17 cellular contexts compared by ENCODE assay signal in the genomic region with DNA sequence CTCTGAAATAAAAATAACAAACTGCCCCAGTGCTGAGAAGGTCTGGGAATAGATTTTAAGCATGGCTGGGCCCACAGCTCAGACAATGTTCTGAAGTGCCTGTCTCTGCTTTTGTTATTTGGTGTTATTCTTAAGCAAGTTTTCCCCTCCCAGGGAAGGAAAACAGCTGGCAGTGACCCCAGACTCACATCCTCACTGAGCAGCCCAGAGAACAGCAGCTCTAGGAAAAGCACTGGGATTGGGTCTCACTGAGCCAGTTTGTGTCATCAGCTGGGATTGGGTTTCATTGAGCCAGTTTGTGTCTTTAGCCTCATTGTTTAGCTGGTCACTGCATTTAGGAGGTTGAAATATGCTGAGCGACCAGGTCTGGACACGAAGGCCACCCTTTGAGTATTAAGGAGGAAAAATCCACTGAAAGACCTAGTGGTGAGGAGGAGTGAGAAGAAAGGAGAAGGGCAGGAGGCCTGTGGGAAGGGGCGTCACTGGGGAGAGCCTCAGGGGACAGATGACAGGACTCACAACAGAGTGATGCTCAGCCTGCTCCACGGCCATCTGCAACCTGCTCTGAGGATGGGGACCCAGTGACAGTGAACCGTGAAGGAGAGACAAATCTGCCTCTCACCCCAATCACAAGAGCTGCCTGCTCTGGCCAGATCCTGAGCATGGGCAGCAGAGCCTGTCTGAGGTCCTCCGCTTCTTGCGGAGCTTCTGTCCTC.
A peak's percentile ranks its signal among the peaks of the same experiment; 100 is the strongest.
DNase-seq lines count a peak whose midpoint lies in the region; ATAC-seq, FAIRE-seq and TF ChIP-seq lines count a peak whose summit lies in the region.
"Had no signal": no experiment of that assay in that cellular context is flagged by ENCODE, and none has a peak within 500 bp of the region (broad histone marks: within the 10 kb centered on the region; RNA-seq: fewer than 3 reads in every experiment).

No MANE protein-coding gene starts in this region.

- H3K9me3 Mint-ChIP-seq in immature natural killer cell, result no peaks in the 10 kb centered on the region
- H3K9me3 Mint-ChIP-seq: IgD-negative memory B cell had no signal

- intact Hi-C loops in K562 (cut with micrococcal nuclease), result no loop called here

- H3K27me3 Mint-ChIP-seq in immature natural killer cell (ENCODE audit: low read depth in 3 of 3), result peaks cover 0 to 6% (median 2%) of the 10 kb centered on the region in 3 donors
- H3K27me3 Mint-ChIP-seq: IgD-negative memory B cell had no signal

- BruUV-seq in K562 (replicated peaks; lab: Mats Ljungman, UMichigan), result no TSS peak

- TF ChIP-seq POLR2A in K562 (conservative IDR thresholded peaks at IDR 0.05), result no peak

- H3K36me3 ChIP-seq in BLaER1, result no peaks in the 10 kb centered on the region
- no peaks in the 10 kb centered on the region for H3K36me3 ChIP-seq in K562 (ENCODE audit: control insufficient read depth, insufficient read depth, low read length)
- peaks cover 0 to 1% of the 10 kb centered on the region in 2 donors for H3K36me3 ChIP-seq in neuronal stem cell (replicated peaks in 1 of 2; ENCODE audit: control insufficient read depth in 2 of 2, insufficient read depth in 2 of 2, low read length in 2 of 2)

- peaks cover 41% of the 10 kb centered on the region for H3K4me1 ChIP-seq in BLaER1
- H3K4me1 ChIP-seq in K562 (replicated peaks in 1 of 2; ENCODE audit: control insufficient read depth in 2 of 2, insufficient read depth in 2 of 2, low read length in 2 of 2), result peaks cover 0 to 13% of the 10 kb centered on the region in 2 experiments; a peak in 4 of 5 replicates
- peaks cover 13 to 19% of the 10 kb centered on the region in 2 donors for H3K4me1 ChIP-seq in neuronal stem cell (ENCODE audit: control insufficient read depth in 2 of 2, insufficient read depth in 1 of 2, low read depth in 1 of 2, low read length in 2 of 2)

- H3K27ac ChIP-seq in BLaER1 (peak overlapping the region; percentile 53), K562 (ENCODE audit: extremely low read depth, low read depth, low read length) (no peak overlapping the region), neuronal stem cell (replicated peaks; ENCODE audit: low read length) (no peak overlapping the region)

- H2BK12ac ChIP-seq in neuronal stem cell (ENCODE audit: low read length), result peak overlapping the region; percentile 42

- H3K4me2 ChIP-seq in BLaER1 (peak overlapping the region; percentile 69), K562 (ENCODE audit: insufficient read depth, low read length) (no peak overlapping the region), neuronal stem cell (ENCODE audit: insufficient read depth, low read length, poor library complexity, severe bottlenecking) (no peak overlapping the region)

- H3K27ac Mint-ChIP-seq in immature natural killer cell, result no peak overlapping the region
- H3K27ac Mint-ChIP-seq: IgD-negative memory B cell had no signal

- no peak for TF ChIP-seq RAD21 in K562 (CRISPR knock-in tag; conservative IDR thresholded peaks at IDR 0.05 in 1 of 2, IDR thresholded peaks at IDR 0.05 in 1 of 2)

- no peak overlapping the region for H2BK120ac ChIP-seq in neuronal stem cell (ENCODE audit: low read depth, low read length)

- H2BK15ac ChIP-seq in neuronal stem cell (ENCODE audit: low read length), result no peak overlapping the region

- H4K20me1 ChIP-seq in BLaER1 (no peaks in the 10 kb centered on the region), K562 (replicated peaks; ENCODE audit: control insufficient read depth, insufficient read depth, low read length) (no peaks in the 10 kb centered on the region)

- H4K8ac ChIP-seq in neuronal stem cell (ENCODE audit: low read depth, low read length), result no peak overlapping the region

- TF ChIP-seq EP300 in K562 (IDR thresholded peaks at IDR 0.05; ENCODE audit: low read length), result no peak

- no peaks in the 10 kb centered on the region for H3K79me2 ChIP-seq in K562 (ENCODE audit: control insufficient read depth, insufficient read depth, low read length)

- in situ Hi-C loops in K562 (cut with MboI), result no loop called here

- no peak for DNase-seq in GM18507 (ENCODE audit: extremely low spot score, insufficient read length, low read depth)
- DNase-seq in K562 (ENCODE audit: extremely low read depth in 1 of 4, low spot score in 3 of 4), result no peak
- DNase-seq in neuronal stem cell (ENCODE audit: low spot score), result no peak
- no peak for DNase-seq in immature natural killer cell
- no peak for DNase-seq in NOMO-1 (lab: John Stamatoyannopoulos, UW; ENCODE audit: unreplicated experiment in 2 of 2)
- no peak for DNase-seq in NK-92 treated with Interleukin-12 subunit alpha and Interleukin-12 subunit beta, amount 100 ng/mL, for 24 hours (lab: John Stamatoyannopoulos, UW)
- DNase-seq: activated CD4-positive, alpha-beta T cell treated with anti-CD3 and anti-CD28 coated beads, Interleukin-2, amount 50 U/mL, for 1 hour; activated effector memory CD4-positive, alpha-beta T cell treated with anti-CD3 and anti-CD28 coated beads, Interleukin-2, amount 50 U/mL, for 16 hours; hippocampal formation; NCI-H1048; NCI-H2171; posterior cingulate gyrus; SHP77 treated with DMSO at 0.1 percent for 48 hours had no signal

- no peak overlapping the region for H2BK5ac ChIP-seq in neuronal stem cell (ENCODE audit: low read length)

- no peaks in the 10 kb centered on the region for H3K79me1 ChIP-seq in neuronal stem cell (ENCODE audit: low read depth, low read length)

- H3K4ac ChIP-seq in neuronal stem cell (ENCODE audit: low read length), result no peak overlapping the region

- peaks cover 0 to 5% (median 0%) of the 10 kb centered on the region in 3 donors for H3K36me3 Mint-ChIP-seq in immature natural killer cell
- H3K36me3 Mint-ChIP-seq: IgD-negative memory B cell had no signal

- H3K4me3 Mint-ChIP-seq in immature natural killer cell, result no peak overlapping the region
- H3K4me3 Mint-ChIP-seq: IgD-negative memory B cell had no signal

- H3K9ac ChIP-seq in BLaER1 (peak overlapping the region; percentile 43; the same call in 1 of the 2 replicates), K562 (ENCODE audit: insufficient read depth in 1 of 2, low read depth in 2 of 2, low read length in 2 of 2) (peak overlapping the region in 1 of 2 experiments; percentile 37; a peak in 1 of 4 replicates), neuronal stem cell (ENCODE audit: low read depth, low read length, poor library complexity) (no peak overlapping the region)

- ATAC-seq in K562, result peak; percentile 20; the same call in 2 of the 3 replicates
- ATAC-seq in GM18498 (IDR thresholded peaks at IDR 0.05; ENCODE audit: unreplicated experiment), result no peak

- CTCF ChIA-PET in K562 (lab: Yijun Ruan, JAX; ENCODE audit: low intra/inter-chr PET ratio), result no interaction called here

- no peaks in the 10 kb centered on the region for H3K9me1 ChIP-seq in K562 (ENCODE audit: control insufficient read depth, insufficient read depth, low read length)

- FAIRE-seq in GM18507 (lab: Jason Lieb, UNC), result peak; percentile 31
- FAIRE-seq in K562 (lab: Jason Lieb, UNC), result no peak
- FAIRE-seq: D721Med had no signal

- H2AFZ ChIP-seq in K562 (ENCODE audit: low read depth, low read length) (no peak overlapping the region), neuronal stem cell (ENCODE audit: low read length) (peak overlapping the region; percentile 59)

- WGBS in K562 (ENCODE audit: insufficient coverage, low coverage, missing lambda C conversion rate), result 36% methylated on average over 7 of the region's 7 CpGs
- WGBS in neuronal stem cell (ENCODE audit: extremely low coverage in 2 of 2, insufficient read length in 2 of 2, insufficient replicate concordance in 1 of 2), 2 donors, result no CpG with 5 or more reads among the region's 7 CpGs

- H2AK5ac ChIP-seq in neuronal stem cell (ENCODE audit: low read depth, low read length), result peak overlapping the region; percentile 77

- H3K4me1 Mint-ChIP-seq in immature natural killer cell, result peaks cover 5 to 9% of the 10 kb centered on the region in 2 donors

- H3K18ac ChIP-seq in neuronal stem cell (ENCODE audit: low read length), result peak overlapping the region; percentile 86

- no peak for TF ChIP-seq CTCF in K562 (IDR thresholded peaks at IDR 0.05 in 2 of 3, conservative IDR thresholded peaks at IDR 0.05 in 1 of 3; ENCODE audit: insufficient read depth in 2 of 3, low read depth in 1 of 3, low read length in 3 of 3)

- no peaks in the 10 kb centered on the region for H3K27me3 ChIP-seq in BLaER1
- no peaks in the 10 kb centered on the region for H3K27me3 ChIP-seq in K562 (ENCODE audit: control insufficient read depth in 2 of 2, insufficient read depth in 2 of 2, low read length in 2 of 2)
- peaks cover 0 to 1% (median 0%) of the 10 kb centered on the region in 3 experiments for H3K27me3 ChIP-seq in neuronal stem cell (ENCODE audit: control insufficient read depth in 3 of 3, insufficient read depth in 3 of 3, low read depth in 1 of 3, low read length in 3 of 3)

- H3K4me3 ChIP-seq in BLaER1, result no peak overlapping the region
- no peak overlapping the region for H3K4me3 ChIP-seq in K562
- no peak overlapping the region for H3K4me3 ChIP-seq in neuronal stem cell (ENCODE audit: low read length in 2 of 2)

- no peak overlapping the region for H3K23ac ChIP-seq in neuronal stem cell (ENCODE audit: low read depth, low read length, poor library complexity)

- no peak overlapping the region for H3K14ac ChIP-seq in neuronal stem cell (ENCODE audit: low read length)

- peaks cover 9% of the 10 kb centered on the region for H3K9me3 ChIP-seq in BLaER1
- peaks cover 4% of the 10 kb centered on the region; the same call in 1 of the 2 replicates for H3K9me3 ChIP-seq in K562 (replicated peaks; ENCODE audit: control insufficient read depth, insufficient read depth, low read depth, low read length)
- H3K9me3 ChIP-seq in neuronal stem cell (replicated peaks in 1 of 2; ENCODE audit: control insufficient read depth in 2 of 2, insufficient read depth in 1 of 2, low read depth in 1 of 2, low read length in 2 of 2), result peaks cover 8% of the 10 kb centered on the region in 2 donors

- POLR2A ChIA-PET in K562 (lab: Yijun Ruan, JAX), result interaction anchor here (0.6 to 1.2 kb wide), 3 partner anchors 8 to 45 kb away, joined by 3 to 4 read pairs (median 3); no protein-coding TSS in a partner anchor

- no peak overlapping the region for H4K91ac ChIP-seq in neuronal stem cell (ENCODE audit: low read depth, low read length, poor library complexity)

TF ChIP-seq in K562, 482 proteins besides CTCF, POLR2A, EP300 and RAD21:
- TF ChIP-seq NRF1 (conservative IDR thresholded peaks at IDR 0.05 in 1 of 2, IDR thresholded peaks at IDR 0.05 in 1 of 2), result 0 out of 4 replicates have a peak, but pooled peaks of 1 of the 2 experiments have one; percentile 20
- no peak for TF ChIP-seq RNF2 (IDR thresholded peaks at IDR 0.05)
TF ChIP-seq in K562: peak in this region for 1.
